1 cellular context compared by ENCODE assay signal in the genomic region with DNA sequence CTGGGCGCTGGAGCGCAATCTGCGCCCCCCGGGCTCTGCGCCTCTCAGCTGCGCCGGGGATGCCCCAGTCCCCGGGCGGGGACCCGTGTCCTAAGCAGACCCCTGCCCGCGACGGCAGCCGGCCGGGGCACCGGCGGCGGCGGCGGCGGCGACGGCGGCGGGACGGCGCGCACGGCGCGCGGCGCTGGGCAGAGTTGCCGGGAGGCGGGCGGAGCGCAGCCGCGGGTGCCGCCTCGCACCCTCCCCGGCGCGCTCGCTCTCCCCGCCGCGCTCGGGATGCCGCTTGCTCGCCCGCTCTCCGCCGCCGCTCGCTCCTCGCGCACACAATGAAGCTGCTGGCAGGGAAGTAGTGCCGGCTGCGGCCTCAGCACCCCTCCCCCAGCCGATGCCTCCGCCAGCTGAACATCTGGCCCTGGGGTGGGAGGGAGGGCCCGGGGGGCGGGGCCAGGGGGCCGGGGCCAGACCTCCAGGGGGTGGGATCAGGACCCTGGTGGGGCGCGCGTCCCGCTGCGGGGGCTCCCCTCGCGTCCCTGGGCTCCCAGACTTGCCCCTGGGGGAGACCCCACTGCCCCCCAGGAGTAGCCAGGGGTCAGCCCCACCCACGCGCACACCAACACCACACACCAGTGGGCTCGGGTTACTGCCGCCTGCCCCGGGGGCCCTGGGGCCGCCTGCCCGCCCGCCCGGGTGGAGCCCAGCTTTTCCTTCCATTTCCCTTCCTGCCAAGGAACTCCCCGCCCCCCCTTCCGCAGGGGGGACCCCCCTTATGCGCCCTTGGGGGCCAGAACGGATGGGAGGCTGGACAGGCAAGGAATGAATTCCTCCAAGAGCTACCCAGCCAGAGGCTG.
A peak's percentile ranks its signal among the peaks of the same experiment; 100 is the strongest.
TF ChIP-seq lines count a peak whose summit lies in the region.

A gene (minus strand): TSS at position 328 of the 848 bp plus-strand sequence. CDS start 708 bp downstream, outside the sequence.

TF ChIP-seq in GM12878, 131 proteins besides CTCF, POLR2A, EP300 and RAD21 (continued from another document):
- TF ChIP-seq, protein P1, sequence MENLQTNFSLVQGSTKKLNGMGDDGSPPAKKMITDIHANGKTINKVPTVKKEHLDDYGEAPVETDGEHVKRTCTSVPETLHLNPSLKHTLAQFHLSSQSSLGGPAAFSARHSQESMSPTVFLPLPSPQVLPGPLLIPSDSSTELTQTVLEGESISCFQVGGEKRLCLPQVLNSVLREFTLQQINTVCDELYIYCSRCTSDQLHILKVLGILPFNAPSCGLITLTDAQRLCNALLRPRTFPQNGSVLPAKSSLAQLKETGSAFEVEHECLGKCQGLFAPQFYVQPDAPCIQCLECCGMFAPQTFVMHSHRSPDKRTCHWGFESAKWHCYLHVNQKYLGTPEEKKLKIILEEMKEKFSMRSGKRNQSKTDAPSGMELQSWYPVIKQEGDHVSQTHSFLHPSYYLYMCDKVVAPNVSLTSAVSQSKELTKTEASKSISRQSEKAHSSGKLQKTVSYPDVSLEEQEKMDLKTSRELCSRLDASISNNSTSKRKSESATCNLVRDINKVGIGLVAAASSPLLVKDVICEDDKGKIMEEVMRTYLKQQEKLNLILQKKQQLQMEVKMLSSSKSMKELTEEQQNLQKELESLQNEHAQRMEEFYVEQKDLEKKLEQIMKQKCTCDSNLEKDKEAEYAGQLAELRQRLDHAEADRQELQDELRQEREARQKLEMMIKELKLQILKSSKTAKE (IDR thresholded peaks at IDR 0.05; ENCODE audit: low read depth, poor library complexity, severe bottlenecking) = no peak
- 0 out of 2 replicates have a peak, but pooled peaks have one; percentile 36 for TF ChIP-seq TARDBP (IDR thresholded peaks at IDR 0.05; ENCODE audit: borderline replicate concordance)
- no peak for TF ChIP-seq MEF2A (IDR thresholded peaks at IDR 0.05; ENCODE audit: insufficient read depth, low read depth, low read length)
- no peak for TF ChIP-seq PAX5 (IDR thresholded peaks at IDR 0.05; ENCODE audit: borderline replicate concordance, low read depth, low read length)
- TF ChIP-seq LARP7 (IDR thresholded peaks at IDR 0.05) = no peak
- no peak for TF ChIP-seq NFYA (IDR thresholded peaks at IDR 0.05; ENCODE audit: borderline replicate concordance, low read depth, low read length)
- TF ChIP-seq, protein P2, sequence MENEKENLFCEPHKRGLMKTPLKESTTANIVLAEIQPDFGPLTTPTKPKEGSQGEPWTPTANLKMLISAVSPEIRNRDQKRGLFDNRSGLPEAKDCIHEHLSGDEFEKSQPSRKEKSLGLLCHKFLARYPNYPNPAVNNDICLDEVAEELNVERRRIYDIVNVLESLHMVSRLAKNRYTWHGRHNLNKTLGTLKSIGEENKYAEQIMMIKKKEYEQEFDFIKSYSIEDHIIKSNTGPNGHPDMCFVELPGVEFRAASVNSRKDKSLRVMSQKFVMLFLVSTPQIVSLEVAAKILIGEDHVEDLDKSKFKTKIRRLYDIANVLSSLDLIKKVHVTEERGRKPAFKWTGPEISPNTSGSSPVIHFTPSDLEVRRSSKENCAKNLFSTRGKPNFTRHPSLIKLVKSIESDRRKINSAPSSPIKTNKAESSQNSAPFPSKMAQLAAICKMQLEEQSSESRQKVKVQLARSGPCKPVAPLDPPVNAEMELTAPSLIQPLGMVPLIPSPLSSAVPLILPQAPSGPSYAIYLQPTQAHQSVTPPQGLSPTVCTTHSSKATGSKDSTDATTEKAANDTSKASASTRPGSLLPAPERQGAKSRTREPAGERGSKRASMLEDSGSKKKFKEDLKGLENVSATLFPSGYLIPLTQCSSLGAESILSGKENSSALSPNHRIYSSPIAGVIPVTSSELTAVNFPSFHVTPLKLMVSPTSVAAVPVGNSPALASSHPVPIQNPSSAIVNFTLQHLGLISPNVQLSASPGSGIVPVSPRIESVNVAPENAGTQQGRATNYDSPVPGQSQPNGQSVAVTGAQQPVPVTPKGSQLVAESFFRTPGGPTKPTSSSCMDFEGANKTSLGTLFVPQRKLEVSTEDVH (IDR thresholded peaks at IDR 0.05; ENCODE audit: low read depth, partially characterized antibody) = no peak
- no peak for TF ChIP-seq SUPT20H (IDR thresholded peaks at IDR 0.05; ENCODE audit: borderline replicate concordance, control insufficient read depth, low read depth, low read length)
- peak; percentile 8 to 53; a peak in 1 of 4 replicates for TF ChIP-seq BHLHE40 (IDR thresholded peaks at IDR 0.05; ENCODE audit: borderline replicate concordance in 1 of 2, low read depth in 2 of 2, low read length in 1 of 2)
- TF ChIP-seq WRNIP1 (IDR thresholded peaks at IDR 0.05; ENCODE audit: borderline replicate concordance, low read depth, low read length) = no peak
- 0 out of 2 replicates have a peak, but pooled peaks have one; percentile 4 for TF ChIP-seq NR2F1 (conservative IDR thresholded peaks at IDR 0.05)
- no peak for TF ChIP-seq NFIC (IDR thresholded peaks at IDR 0.05; ENCODE audit: low read depth, low read length)
- TF ChIP-seq TAF1 (IDR thresholded peaks at IDR 0.05; ENCODE audit: borderline replicate concordance, low read depth, low read length) = peak; percentile 31; the same call in 1 of the 2 replicates
- no peak for TF ChIP-seq TBL1XR1 (IDR thresholded peaks at IDR 0.05; ENCODE audit: low read depth, low read length)
- no peak for TF ChIP-seq SMC3 (IDR thresholded peaks at IDR 0.05; ENCODE audit: borderline replicate concordance, low read length)
- TF ChIP-seq, protein P3, sequence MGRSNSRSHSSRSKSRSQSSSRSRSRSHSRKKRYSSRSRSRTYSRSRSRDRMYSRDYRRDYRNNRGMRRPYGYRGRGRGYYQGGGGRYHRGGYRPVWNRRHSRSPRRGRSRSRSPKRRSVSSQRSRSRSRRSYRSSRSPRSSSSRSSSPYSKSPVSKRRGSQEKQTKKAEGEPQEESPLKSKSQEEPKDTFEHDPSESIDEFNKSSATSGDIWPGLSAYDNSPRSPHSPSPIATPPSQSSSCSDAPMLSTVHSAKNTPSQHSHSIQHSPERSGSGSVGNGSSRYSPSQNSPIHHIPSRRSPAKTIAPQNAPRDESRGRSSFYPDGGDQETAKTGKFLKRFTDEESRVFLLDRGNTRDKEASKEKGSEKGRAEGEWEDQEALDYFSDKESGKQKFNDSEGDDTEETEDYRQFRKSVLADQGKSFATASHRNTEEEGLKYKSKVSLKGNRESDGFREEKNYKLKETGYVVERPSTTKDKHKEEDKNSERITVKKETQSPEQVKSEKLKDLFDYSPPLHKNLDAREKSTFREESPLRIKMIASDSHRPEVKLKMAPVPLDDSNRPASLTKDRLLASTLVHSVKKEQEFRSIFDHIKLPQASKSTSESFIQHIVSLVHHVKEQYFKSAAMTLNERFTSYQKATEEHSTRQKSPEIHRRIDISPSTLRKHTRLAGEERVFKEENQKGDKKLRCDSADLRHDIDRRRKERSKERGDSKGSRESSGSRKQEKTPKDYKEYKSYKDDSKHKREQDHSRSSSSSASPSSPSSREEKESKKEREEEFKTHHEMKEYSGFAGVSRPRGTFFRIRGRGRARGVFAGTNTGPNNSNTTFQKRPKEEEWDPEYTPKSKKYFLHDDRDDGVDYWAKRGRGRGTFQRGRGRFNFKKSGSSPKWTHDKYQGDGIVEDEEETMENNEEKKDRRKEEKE (IDR thresholded peaks at IDR 0.05) = no peak
- TF ChIP-seq, protein P4, sequence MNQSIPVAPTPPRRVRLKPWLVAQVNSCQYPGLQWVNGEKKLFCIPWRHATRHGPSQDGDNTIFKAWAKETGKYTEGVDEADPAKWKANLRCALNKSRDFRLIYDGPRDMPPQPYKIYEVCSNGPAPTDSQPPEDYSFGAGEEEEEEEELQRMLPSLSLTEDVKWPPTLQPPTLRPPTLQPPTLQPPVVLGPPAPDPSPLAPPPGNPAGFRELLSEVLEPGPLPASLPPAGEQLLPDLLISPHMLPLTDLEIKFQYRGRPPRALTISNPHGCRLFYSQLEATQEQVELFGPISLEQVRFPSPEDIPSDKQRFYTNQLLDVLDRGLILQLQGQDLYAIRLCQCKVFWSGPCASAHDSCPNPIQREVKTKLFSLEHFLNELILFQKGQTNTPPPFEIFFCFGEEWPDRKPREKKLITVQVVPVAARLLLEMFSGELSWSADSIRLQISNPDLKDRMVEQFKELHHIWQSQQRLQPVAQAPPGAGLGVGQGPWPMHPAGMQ (IDR thresholded peaks at IDR 0.05; ENCODE audit: borderline replicate concordance) = no peak
- TF ChIP-seq MTA3 (IDR thresholded peaks at IDR 0.05; ENCODE audit: borderline replicate concordance, low read length) = no peak
- TF ChIP-seq JUND (IDR thresholded peaks at IDR 0.05; ENCODE audit: low read depth, low read length) = no peak
- no peak for TF ChIP-seq CHD1 (IDR thresholded peaks at IDR 0.05; ENCODE audit: low read depth, low read length)
- TF ChIP-seq, protein P5, sequence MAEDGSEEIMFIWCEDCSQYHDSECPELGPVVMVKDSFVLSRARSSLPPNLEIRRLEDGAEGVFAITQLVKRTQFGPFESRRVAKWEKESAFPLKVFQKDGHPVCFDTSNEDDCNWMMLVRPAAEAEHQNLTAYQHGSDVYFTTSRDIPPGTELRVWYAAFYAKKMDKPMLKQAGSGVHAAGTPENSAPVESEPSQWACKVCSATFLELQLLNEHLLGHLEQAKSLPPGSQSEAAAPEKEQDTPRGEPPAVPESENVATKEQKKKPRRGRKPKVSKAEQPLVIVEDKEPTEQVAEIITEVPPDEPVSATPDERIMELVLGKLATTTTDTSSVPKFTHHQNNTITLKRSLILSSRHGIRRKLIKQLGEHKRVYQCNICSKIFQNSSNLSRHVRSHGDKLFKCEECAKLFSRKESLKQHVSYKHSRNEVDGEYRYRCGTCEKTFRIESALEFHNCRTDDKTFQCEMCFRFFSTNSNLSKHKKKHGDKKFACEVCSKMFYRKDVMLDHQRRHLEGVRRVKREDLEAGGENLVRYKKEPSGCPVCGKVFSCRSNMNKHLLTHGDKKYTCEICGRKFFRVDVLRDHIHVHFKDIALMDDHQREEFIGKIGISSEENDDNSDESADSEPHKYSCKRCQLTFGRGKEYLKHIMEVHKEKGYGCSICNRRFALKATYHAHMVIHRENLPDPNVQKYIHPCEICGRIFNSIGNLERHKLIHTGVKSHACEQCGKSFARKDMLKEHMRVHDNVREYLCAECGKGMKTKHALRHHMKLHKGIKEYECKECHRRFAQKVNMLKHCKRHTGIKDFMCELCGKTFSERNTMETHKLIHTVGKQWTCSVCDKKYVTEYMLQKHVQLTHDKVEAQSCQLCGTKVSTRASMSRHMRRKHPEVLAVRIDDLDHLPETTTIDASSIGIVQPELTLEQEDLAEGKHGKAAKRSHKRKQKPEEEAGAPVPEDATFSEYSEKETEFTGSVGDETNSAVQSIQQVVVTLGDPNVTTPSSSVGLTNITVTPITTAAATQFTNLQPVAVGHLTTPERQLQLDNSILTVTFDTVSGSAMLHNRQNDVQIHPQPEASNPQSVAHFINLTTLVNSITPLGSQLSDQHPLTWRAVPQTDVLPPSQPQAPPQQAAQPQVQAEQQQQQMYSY (CRISPR knock-in tag; IDR thresholded peaks at IDR 0.05) = no peak
- TF ChIP-seq ESRRA (IDR thresholded peaks at IDR 0.05; ENCODE audit: low read length) = no peak
- TF ChIP-seq CBFB (IDR thresholded peaks at IDR 0.05; ENCODE audit: low read depth) = no peak
- TF ChIP-seq IKZF1 (conservative IDR thresholded peaks at IDR 0.05) = peak; percentile 51; the same call in 1 of the 2 replicates
- TF ChIP-seq MYC (IDR thresholded peaks at IDR 0.05; ENCODE audit: insufficient read depth, insufficient read length, insufficient replicate concordance, low read length, severe bottlenecking) = no peak
- 0 out of 2 replicates have a peak, but pooled peaks have one; percentile 14 for TF ChIP-seq ZNF24 (IDR thresholded peaks at IDR 0.05)
- no peak for TF ChIP-seq ZNF274 (IDR thresholded peaks at IDR 0.05; ENCODE audit: insufficient read depth, insufficient read length)
- no peak for TF ChIP-seq SMARCA5 (IDR thresholded peaks at IDR 0.05)
- TF ChIP-seq CHD2 (IDR thresholded peaks at IDR 0.05; ENCODE audit: borderline replicate concordance, low read depth, low read length) = peak; percentile 93
- TF ChIP-seq, protein P6, sequence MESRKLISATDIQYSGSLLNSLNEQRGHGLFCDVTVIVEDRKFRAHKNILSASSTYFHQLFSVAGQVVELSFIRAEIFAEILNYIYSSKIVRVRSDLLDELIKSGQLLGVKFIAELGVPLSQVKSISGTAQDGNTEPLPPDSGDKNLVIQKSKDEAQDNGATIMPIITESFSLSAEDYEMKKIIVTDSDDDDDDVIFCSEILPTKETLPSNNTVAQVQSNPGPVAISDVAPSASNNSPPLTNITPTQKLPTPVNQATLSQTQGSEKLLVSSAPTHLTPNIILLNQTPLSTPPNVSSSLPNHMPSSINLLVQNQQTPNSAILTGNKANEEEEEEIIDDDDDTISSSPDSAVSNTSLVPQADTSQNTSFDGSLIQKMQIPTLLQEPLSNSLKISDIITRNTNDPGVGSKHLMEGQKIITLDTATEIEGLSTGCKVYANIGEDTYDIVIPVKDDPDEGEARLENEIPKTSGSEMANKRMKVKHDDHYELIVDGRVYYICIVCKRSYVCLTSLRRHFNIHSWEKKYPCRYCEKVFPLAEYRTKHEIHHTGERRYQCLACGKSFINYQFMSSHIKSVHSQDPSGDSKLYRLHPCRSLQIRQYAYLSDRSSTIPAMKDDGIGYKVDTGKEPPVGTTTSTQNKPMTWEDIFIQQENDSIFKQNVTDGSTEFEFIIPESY (IDR thresholded peaks at IDR 0.05) = no peak
